1 cellular context compared by ENCODE assay signal in the genomic region with DNA sequence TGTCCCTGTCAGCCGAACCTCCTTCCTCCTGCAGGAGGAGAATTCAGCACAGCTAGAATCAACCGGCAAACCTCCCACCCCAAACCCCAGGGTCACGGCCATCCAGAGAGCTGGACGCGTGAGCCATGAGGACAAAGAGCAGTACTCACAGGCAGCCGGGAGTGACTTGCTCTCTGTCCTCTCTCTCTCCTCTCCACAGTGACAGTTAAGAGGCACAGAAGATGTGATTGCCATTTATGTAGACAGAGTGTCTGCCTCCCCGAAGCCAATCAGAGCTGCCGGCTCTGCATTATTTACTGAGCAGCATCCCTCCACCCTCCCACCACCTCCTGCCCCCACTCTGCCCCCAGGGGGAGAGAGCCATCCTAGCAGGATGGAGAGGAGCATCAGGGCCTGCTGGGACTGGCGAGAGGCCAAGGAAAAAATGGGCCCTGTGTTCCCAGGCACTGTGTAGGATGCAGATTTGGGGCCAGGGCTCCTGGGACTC.
A peak's percentile ranks its signal among the peaks of the same experiment; 100 is the strongest.
TF ChIP-seq lines count a peak whose summit lies in the region.

No MANE protein-coding gene starts in this region.

TF ChIP-seq in SK-N-SH, 30 proteins besides CTCF, POLR2A, EP300 and RAD21 (continued from another document):
- TF ChIP-seq FOXM1 (IDR thresholded peaks at IDR 0.05; ENCODE audit: low read depth), result no peak
- peak; percentile 90 for TF ChIP-seq CHD2 (IDR thresholded peaks at IDR 0.05; ENCODE audit: low read length, partially characterized antibody)
- peak; percentile 62; the same call in 1 of the 2 replicates for TF ChIP-seq RFX5 (IDR thresholded peaks at IDR 0.05; ENCODE audit: low read length)
- TF ChIP-seq MEF2A (IDR thresholded peaks at IDR 0.05; ENCODE audit: borderline replicate concordance, low read depth), result no peak
- TF ChIP-seq, protein P1, sequence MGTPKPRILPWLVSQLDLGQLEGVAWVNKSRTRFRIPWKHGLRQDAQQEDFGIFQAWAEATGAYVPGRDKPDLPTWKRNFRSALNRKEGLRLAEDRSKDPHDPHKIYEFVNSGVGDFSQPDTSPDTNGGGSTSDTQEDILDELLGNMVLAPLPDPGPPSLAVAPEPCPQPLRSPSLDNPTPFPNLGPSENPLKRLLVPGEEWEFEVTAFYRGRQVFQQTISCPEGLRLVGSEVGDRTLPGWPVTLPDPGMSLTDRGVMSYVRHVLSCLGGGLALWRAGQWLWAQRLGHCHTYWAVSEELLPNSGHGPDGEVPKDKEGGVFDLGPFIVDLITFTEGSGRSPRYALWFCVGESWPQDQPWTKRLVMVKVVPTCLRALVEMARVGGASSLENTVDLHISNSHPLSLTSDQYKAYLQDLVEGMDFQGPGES (IDR thresholded peaks at IDR 0.05; ENCODE audit: low read depth, low read length), result no peak
- no peak for TF ChIP-seq GABPA (IDR thresholded peaks at IDR 0.05; ENCODE audit: low read depth)
- TF ChIP-seq SMC3 (IDR thresholded peaks at IDR 0.05; ENCODE audit: low read depth, low read length), result 0 out of 2 replicates have a peak, but pooled peaks have one; percentile 11
- TF ChIP-seq, protein P2, sequence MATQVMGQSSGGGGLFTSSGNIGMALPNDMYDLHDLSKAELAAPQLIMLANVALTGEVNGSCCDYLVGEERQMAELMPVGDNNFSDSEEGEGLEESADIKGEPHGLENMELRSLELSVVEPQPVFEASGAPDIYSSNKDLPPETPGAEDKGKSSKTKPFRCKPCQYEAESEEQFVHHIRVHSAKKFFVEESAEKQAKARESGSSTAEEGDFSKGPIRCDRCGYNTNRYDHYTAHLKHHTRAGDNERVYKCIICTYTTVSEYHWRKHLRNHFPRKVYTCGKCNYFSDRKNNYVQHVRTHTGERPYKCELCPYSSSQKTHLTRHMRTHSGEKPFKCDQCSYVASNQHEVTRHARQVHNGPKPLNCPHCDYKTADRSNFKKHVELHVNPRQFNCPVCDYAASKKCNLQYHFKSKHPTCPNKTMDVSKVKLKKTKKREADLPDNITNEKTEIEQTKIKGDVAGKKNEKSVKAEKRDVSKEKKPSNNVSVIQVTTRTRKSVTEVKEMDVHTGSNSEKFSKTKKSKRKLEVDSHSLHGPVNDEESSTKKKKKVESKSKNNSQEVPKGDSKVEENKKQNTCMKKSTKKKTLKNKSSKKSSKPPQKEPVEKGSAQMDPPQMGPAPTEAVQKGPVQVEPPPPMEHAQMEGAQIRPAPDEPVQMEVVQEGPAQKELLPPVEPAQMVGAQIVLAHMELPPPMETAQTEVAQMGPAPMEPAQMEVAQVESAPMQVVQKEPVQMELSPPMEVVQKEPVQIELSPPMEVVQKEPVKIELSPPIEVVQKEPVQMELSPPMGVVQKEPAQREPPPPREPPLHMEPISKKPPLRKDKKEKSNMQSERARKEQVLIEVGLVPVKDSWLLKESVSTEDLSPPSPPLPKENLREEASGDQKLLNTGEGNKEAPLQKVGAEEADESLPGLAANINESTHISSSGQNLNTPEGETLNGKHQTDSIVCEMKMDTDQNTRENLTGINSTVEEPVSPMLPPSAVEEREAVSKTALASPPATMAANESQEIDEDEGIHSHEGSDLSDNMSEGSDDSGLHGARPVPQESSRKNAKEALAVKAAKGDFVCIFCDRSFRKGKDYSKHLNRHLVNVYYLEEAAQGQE (IDR thresholded peaks at IDR 0.05; ENCODE audit: low read depth, low read length), result no peak
- peak; percentile 69; the same call in 1 of the 2 replicates for TF ChIP-seq RCOR1 (IDR thresholded peaks at IDR 0.05; ENCODE audit: low read length)
- TF ChIP-seq FOXJ3 (CRISPR knock-in tag; IDR thresholded peaks at IDR 0.05), result peak; percentile 98
- TF ChIP-seq POLR2AphosphoS5 (IDR thresholded peaks at IDR 0.05; ENCODE audit: low read depth, low read length), result peak; percentile 66
- TF ChIP-seq, protein P3, sequence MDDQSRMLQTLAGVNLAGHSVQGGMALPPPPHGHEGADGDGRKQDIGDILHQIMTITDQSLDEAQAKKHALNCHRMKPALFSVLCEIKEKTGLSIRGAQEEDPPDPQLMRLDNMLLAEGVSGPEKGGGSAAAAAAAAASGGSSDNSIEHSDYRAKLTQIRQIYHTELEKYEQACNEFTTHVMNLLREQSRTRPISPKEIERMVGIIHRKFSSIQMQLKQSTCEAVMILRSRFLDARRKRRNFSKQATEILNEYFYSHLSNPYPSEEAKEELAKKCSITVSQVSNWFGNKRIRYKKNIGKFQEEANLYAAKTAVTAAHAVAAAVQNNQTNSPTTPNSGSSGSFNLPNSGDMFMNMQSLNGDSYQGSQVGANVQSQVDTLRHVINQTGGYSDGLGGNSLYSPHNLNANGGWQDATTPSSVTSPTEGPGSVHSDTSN (IDR thresholded peaks at IDR 0.05), result no peak
- no peak for TF ChIP-seq NRF1 (IDR thresholded peaks at IDR 0.05; ENCODE audit: low read depth, low read length)
- no peak for TF ChIP-seq TCF12 (IDR thresholded peaks at IDR 0.05)
- peak; percentile 98 for TF ChIP-seq MXI1 (IDR thresholded peaks at IDR 0.05; ENCODE audit: low read depth, low read length)
- TF ChIP-seq, protein P4, sequence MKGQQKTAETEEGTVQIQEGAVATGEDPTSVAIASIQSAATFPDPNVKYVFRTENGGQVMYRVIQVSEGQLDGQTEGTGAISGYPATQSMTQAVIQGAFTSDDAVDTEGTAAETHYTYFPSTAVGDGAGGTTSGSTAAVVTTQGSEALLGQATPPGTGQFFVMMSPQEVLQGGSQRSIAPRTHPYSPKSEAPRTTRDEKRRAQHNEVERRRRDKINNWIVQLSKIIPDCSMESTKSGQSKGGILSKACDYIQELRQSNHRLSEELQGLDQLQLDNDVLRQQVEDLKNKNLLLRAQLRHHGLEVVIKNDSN (IDR thresholded peaks at IDR 0.05; ENCODE audit: borderline replicate concordance, low read depth), result no peak
- TF ChIP-seq, protein P5, sequence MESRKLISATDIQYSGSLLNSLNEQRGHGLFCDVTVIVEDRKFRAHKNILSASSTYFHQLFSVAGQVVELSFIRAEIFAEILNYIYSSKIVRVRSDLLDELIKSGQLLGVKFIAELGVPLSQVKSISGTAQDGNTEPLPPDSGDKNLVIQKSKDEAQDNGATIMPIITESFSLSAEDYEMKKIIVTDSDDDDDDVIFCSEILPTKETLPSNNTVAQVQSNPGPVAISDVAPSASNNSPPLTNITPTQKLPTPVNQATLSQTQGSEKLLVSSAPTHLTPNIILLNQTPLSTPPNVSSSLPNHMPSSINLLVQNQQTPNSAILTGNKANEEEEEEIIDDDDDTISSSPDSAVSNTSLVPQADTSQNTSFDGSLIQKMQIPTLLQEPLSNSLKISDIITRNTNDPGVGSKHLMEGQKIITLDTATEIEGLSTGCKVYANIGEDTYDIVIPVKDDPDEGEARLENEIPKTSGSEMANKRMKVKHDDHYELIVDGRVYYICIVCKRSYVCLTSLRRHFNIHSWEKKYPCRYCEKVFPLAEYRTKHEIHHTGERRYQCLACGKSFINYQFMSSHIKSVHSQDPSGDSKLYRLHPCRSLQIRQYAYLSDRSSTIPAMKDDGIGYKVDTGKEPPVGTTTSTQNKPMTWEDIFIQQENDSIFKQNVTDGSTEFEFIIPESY (IDR thresholded peaks at IDR 0.05; ENCODE audit: borderline replicate concordance, low read depth), result no peak
- TF ChIP-seq, protein P6, sequence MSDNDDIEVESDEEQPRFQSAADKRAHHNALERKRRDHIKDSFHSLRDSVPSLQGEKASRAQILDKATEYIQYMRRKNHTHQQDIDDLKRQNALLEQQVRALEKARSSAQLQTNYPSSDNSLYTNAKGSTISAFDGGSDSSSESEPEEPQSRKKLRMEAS (IDR thresholded peaks at IDR 0.05; ENCODE audit: low read depth), result no peak
- no peak for TF ChIP-seq RXRA (IDR thresholded peaks at IDR 0.05; ENCODE audit: borderline replicate concordance, low read depth)
- TF ChIP-seq NFIC (IDR thresholded peaks at IDR 0.05; ENCODE audit: borderline replicate concordance), result 0 out of 2 replicates have a peak, but pooled peaks have one; percentile 15
- TF ChIP-seq JUND (IDR thresholded peaks at IDR 0.05), result no peak
